Comparison of ENCODE assay signal across 9 cellular contexts in genomic region chr5:81685481-81685880, GRCh38.
"Had no signal": no experiment of that assay in that cellular context is flagged by ENCODE, and none has a peak within 500 bp of the region (broad histone marks: within the 10 kb centered on the region; RNA-seq: fewer than 3 reads in every experiment).

No MANE protein-coding gene starts in this region.

- DNase-seq: GM23248, GOT3, H7, HFFc6 had no signal

- H3K4me1 ChIP-seq: HAP-1 had no signal

- H2AFZ ChIP-seq: GM23248 had no signal

- ATAC-seq: HCT116, HepG2, K562 had no signal

- H3K27ac ChIP-seq: GM23248, HL-60 had no signal

- H3K36me3 ChIP-seq: HAP-1 had no signal

- H3K9ac ChIP-seq: GM23248 had no signal

- H3K4me3 ChIP-seq: GM23248, HAP-1, K562 had no signal

- H3K9me3 ChIP-seq: HAP-1 had no signal
